8 cellular contexts compared by ENCODE assay signal in the genomic region with DNA sequence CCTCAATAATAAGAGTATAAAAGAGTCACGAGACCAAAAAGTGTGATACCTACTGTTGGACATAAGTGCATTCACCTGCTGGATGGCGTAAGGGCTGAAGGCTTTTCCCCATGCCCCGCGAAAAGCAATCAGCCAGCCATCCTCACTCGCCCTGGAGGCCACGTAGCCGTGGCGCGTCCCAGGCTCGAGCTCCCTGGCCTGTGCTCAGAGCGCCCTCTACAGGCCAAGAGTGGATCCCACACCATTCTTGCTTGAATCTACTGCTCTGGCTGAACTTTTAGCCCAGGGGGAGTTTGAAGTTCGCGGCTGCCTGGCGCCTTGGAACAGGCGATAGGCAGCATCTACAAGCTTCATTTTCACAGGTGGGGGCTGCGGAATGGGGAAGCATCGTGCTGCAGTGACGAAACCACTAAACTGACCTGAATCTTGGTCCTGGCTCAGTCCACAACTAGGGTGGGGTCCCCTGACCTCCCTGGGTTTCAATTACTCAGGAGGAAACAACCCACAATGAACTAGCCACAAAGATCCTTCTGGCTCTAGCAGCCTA.
DNase-seq lines count a peak whose midpoint lies in the region; ATAC-seq, FAIRE-seq and TF ChIP-seq lines count a peak whose summit lies in the region.

No MANE protein-coding gene starts in this region.

- FAIRE-seq in GM12892 (lab: Jason Lieb, UNC) (peak; percentile 99), urothelium cell line (lab: Jason Lieb, UNC) (peak; percentile 91)

- TF ChIP-seq POLR2A in GM12892 (IDR thresholded peaks at IDR 0.05; ENCODE audit: low read depth, low read length) = no peak

- intact Hi-C loops in Right ventricle myocardium superior (cut with DNase I) = loop anchor here (5.0 kb wide), 2 partner anchors 153 to 268 kb away; no protein-coding TSS in a partner anchor
- intact Hi-C loops in posterior vena cava (cut with DNase I) = loop anchor here (5.0 to 10.0 kb wide), 2 partner anchors 153 to 156 kb away; no protein-coding TSS in a partner anchor

- ATAC-seq in HG02763 (IDR thresholded peaks at IDR 0.05; ENCODE audit: unreplicated experiment) (peak; percentile 97), Right ventricle myocardium superior (ENCODE audit: poor library complexity) (peak; percentile 98)

- DNase-seq in GM12892 (ENCODE audit: insufficient read length) = peak; percentile 76
- DNase-seq in NCI-H1105 (lab: John Stamatoyannopoulos, UW) = peak; percentile 92
- DNase-seq in SKM-1 treated with dmso at 0.1 percent for 144 hours (lab: John Stamatoyannopoulos, UW; ENCODE audit: unreplicated experiment) = peak; percentile 86
- peak; percentile 87 for DNase-seq in activated naive CD4-positive, alpha-beta T cell treated with anti-CD3 and anti-CD28 coated beads, Interleukin-2, amount 50 U/mL, for 16 hours
- peak; percentile 90 for DNase-seq in Right ventricle myocardium superior
- DNase-seq in posterior vena cava (ENCODE audit: low spot score) = peak; percentile 95
- DNase-seq in urothelium cell line (ENCODE audit: low spot score) = peak; percentile 93

Comparison
In these comparisons a context has a peak if more than half of its experiments do, and no peak if none do; other contexts are left out.
1. Peak in every context shown above with its lines: DNase-seq and ATAC-seq.